Comparison of ENCODE assay signal across 9 cellular contexts in the genomic region with DNA sequence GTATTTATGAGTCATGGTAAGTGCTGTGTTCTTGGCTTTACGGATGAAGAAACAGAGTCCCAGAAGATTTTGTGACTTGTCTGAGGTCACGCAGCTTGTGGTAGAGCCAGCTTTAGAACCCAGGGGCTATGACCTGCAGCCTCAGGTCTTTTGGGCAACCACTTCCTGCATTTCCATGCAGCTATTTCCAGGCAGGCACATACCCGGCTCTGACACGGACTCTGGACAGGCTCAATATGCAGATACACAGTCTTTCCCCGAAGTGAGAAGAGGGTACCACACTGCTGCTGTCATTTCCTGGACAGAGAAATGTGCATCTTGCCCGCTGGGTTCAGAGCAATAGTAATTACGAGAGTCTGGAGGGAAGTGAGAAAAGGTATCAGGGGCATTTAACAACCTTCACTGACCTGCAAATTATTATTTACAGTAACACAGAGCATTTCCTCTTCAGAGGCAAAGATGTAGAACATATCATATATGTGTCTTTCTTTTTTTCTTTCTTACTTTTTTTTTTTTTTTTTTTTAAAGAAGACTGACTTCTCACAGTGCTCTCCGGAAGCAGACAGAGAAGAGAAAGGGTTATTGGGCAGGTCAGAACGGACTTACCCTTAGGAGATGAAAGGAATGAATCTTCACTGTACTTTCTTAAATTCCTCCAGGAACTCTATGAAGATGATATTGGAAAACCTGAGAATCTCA.
DNase-seq lines count a peak whose midpoint lies in the region; ATAC-seq, FAIRE-seq and TF ChIP-seq lines count a peak whose summit lies in the region.
"Had no signal": no experiment of that assay in that cellular context is flagged by ENCODE, and none has a peak within 500 bp of the region (broad histone marks: within the 10 kb centered on the region; RNA-seq: fewer than 3 reads in every experiment).

No MANE protein-coding gene starts in this region.

- peak overlapping the region; percentile 79 for H3K27ac Mint-ChIP-seq in T-helper 17 cell
- H3K27ac Mint-ChIP-seq in endodermal cell: no peak overlapping the region

- TF ChIP-seq POLR2A in H54 (IDR thresholded peaks at IDR 0.05; ENCODE audit: low read depth, low read length): no peak

- H3K36me3 Mint-ChIP-seq in T-helper 17 cell (ENCODE audit: low read depth) (no peaks in the 10 kb centered on the region), endodermal cell (ENCODE audit: low read depth) (no peaks in the 10 kb centered on the region)

- no peaks in the 10 kb centered on the region for H3K9me3 Mint-ChIP-seq in endodermal cell

- peaks cover 6% of the 10 kb centered on the region for H3K27me3 Mint-ChIP-seq in T-helper 17 cell
- peaks cover 1% of the 10 kb centered on the region for H3K27me3 Mint-ChIP-seq in endodermal cell (ENCODE audit: insufficient read depth)

- TF ChIP-seq CTCF in endodermal cell (conservative IDR thresholded peaks at IDR 0.05): no peak

- no peak for FAIRE-seq in H54 (lab: Jason Lieb, UNC)

- H3K9me3 ChIP-seq in T-helper 17 cell (ENCODE audit: control insufficient read depth, low read length, poor library complexity, severe bottlenecking) (no peaks in the 10 kb centered on the region), endodermal cell (ENCODE audit: control insufficient read depth, low read length) (no peaks in the 10 kb centered on the region)

- H3K9ac ChIP-seq in endodermal cell (ENCODE audit: extremely low read depth, low read length, poor library complexity, severe bottlenecking): no peak overlapping the region

- H3K4me1 Mint-ChIP-seq in T-helper 17 cell: peaks cover 19% of the 10 kb centered on the region
- H3K4me1 Mint-ChIP-seq in endodermal cell: no peaks in the 10 kb centered on the region

- no peaks in the 10 kb centered on the region for H3K36me3 ChIP-seq in endodermal cell (ENCODE audit: control insufficient read depth, insufficient read depth, low read length)

- no peaks in the 10 kb centered on the region for H3K4me1 ChIP-seq in endodermal cell (ENCODE audit: control insufficient read depth, insufficient read depth, low read length)

- DNase-seq in activated effector memory CD4-positive, alpha-beta T cell treated with anti-CD3 and anti-CD28 coated beads, Interleukin-2, amount 50 U/mL, for 16 hours: peak; percentile 63
- DNase-seq in activated effector memory CD4-positive, alpha-beta T cell treated with Interleukin-2 at 50 U/mL for 16 hours: no peak
- DNase-seq in T-helper 17 cell: no peak
- DNase-seq in islet precursor cell: peak; percentile 81
- no peak for DNase-seq in endodermal cell
- no peak for DNase-seq in left lobe of liver (ENCODE audit: low spot score)
- no peak for DNase-seq in H54 (ENCODE audit: insufficient read length, low spot score)

- H3K27me3 ChIP-seq in endodermal cell (ENCODE audit: control insufficient read depth, insufficient read depth, low read length, poor library complexity, severe bottlenecking): no peaks in the 10 kb centered on the region

- ATAC-seq in HG03066 (IDR thresholded peaks at IDR 0.05; ENCODE audit: low read depth, unreplicated experiment) (peak; percentile 92), T-helper 17 cell (peak; percentile 67), left lobe of liver (no peak)

- peak overlapping the region; percentile 81 for H3K4me3 Mint-ChIP-seq in T-helper 17 cell
- no peak overlapping the region for H3K4me3 Mint-ChIP-seq in endodermal cell

- H3K27ac ChIP-seq in endodermal cell (ENCODE audit: low read depth, low read length): no peak overlapping the region

- no peak overlapping the region for H3K4me3 ChIP-seq in endodermal cell (ENCODE audit: low read length)
- H3K4me3 ChIP-seq: lung had no signal

- WGBS in endodermal cell (ENCODE audit: insufficient coverage in 1 of 2, insufficient read length in 1 of 2), 2 experiments: 87 to 91% methylated on average over 7 to 9 of the region's 9 CpGs

Comparison
In these comparisons a context has a peak if more than half of its experiments do, and no peak if none do; other contexts are left out.
1. DNase-seq: peak in activated effector memory CD4-positive, alpha-beta T cell treated with anti-CD3 and anti-CD28 coated beads, Interleukin-2, amount 50 U/mL, for 16 hours (single experiment) and islet precursor cell (single experiment); none in activated effector memory CD4-positive, alpha-beta T cell treated with Interleukin-2 at 50 U/mL for 16 hours (single experiment), T-helper 17 cell (0 of 3), endodermal cell (single experiment), left lobe of liver (single experiment) and H54 (single experiment).